ENCODE assay signal across 19 cellular contexts in the genomic region with DNA sequence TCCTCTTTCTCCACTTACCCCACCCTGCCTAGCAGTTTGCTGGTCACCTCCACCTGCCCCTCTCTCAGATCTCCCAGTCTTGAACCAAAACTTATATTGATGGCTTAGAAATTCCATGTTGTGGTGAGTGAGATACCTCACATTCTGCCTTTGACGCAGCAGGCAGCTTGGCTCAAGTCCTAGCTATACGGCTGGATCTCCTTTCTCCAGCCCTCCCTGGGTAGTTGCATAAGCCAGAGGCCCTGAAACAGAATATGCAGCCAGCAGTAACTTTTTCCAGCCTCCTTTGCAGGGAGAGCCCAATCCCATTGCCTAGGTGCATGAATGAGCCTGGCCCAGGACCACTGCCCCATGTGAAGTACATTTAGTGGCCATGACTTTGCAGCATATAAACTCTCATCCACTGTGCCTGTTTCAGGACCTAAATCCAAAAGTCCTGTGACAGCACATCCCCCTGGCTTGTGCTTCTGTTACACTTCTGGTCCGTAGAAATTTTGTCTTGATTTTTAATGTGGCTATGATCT.
DNase-seq lines count a peak whose midpoint lies in the region; FAIRE-seq and TF ChIP-seq lines count a peak whose summit lies in the region.
"Had no signal": no experiment of that assay in that cellular context is flagged by ENCODE, and none has a peak within 500 bp of the region (broad histone marks: within the 10 kb centered on the region; RNA-seq: fewer than 3 reads in every experiment).

No MANE protein-coding gene starts in this region.

- H3K36me3 Mint-ChIP-seq in activated CD4-positive, alpha-beta memory T cell treated with anti-CD3 and anti-CD28 coated beads, Interleukin-2, amount 10 ng/mL, durations not matched to agents 7 days and 5 days (ENCODE audit: low read depth) = peaks cover 2% of the 10 kb centered on the region
- no peaks in the 10 kb centered on the region for H3K36me3 Mint-ChIP-seq in activated T-helper 1 cell treated with anti-CD3 and anti-CD28 coated beads, Interleukin-12 subunit alpha, Interleukin-12 subunit beta, Interleukin-2, Interleukin-4 antibody, amounts not matched to agents 30 ng/mL and 10 ng/mL and 1 ng/mL, durations not matched to agents 14 hours and 24 hours and 36 hours (ENCODE audit: low read depth)
- H3K36me3 Mint-ChIP-seq: CD8-positive, alpha-beta T cell had no signal

- no peak overlapping the region for H3K23ac ChIP-seq in mesenchymal stem cell (ENCODE audit: low read length in 2 of 2)

- H3K4ac ChIP-seq in mesenchymal stem cell (ENCODE audit: low read depth in 1 of 2, low read length in 2 of 2) = no peak overlapping the region

- CTCF ChIA-PET in activated CD4-positive, alpha-beta memory T cell treated with anti-CD3 and anti-CD28 coated beads, Interleukin-2, amount 10 ng/mL, durations not matched to agents 7 days and 5 days (lab: Charles Lee) = no interaction called here

- H2BK5ac ChIP-seq in mesenchymal stem cell (ENCODE audit: low read depth, low read length, poor library complexity, severe bottlenecking) = no peak overlapping the region

- no peak overlapping the region for H2BK15ac ChIP-seq in mesenchymal stem cell (ENCODE audit: low read depth, poor library complexity, severe bottlenecking)

- no peak overlapping the region for H3K4me2 ChIP-seq in fibroblast of lung (ENCODE audit: extremely low read depth, insufficient read depth, low read length)
- no peak overlapping the region for H3K4me2 ChIP-seq in mesenchymal stem cell (ENCODE audit: low read length, poor library complexity, severe bottlenecking)
- H3K4me2 ChIP-seq: A549, KMS-11, PC-9 had no signal

- no peaks in the 10 kb centered on the region for H3K79me1 ChIP-seq in mesenchymal stem cell (replicated peaks; ENCODE audit: low read length, poor library complexity, severe bottlenecking)

- no peak overlapping the region for H3K4me3 Mint-ChIP-seq in activated CD4-positive, alpha-beta memory T cell treated with anti-CD3 and anti-CD28 coated beads, Interleukin-2, amount 10 ng/mL, durations not matched to agents 7 days and 5 days
- H3K4me3 Mint-ChIP-seq in activated T-helper 1 cell treated with anti-CD3 and anti-CD28 coated beads, Interleukin-12 subunit alpha, Interleukin-12 subunit beta, Interleukin-2, Interleukin-4 antibody, amounts not matched to agents 30 ng/mL and 10 ng/mL and 1 ng/mL, durations not matched to agents 14 hours and 24 hours and 36 hours = no peak overlapping the region
- H3K4me3 Mint-ChIP-seq: CD8-positive, alpha-beta T cell had no signal

- H3K4me1 ChIP-seq in fibroblast of lung (ENCODE audit: control insufficient read depth, extremely low read depth, insufficient read depth, low read length) = peaks cover 15% of the 10 kb centered on the region
- no peaks in the 10 kb centered on the region for H3K4me1 ChIP-seq in mesenchymal stem cell (ENCODE audit: control insufficient read depth, insufficient read depth, low read depth, low read length)
- H3K4me1 ChIP-seq in adrenal gland (replicated peaks in 1 of 2) = no peaks in the 10 kb centered on the region
- H3K4me1 ChIP-seq in kidney (ENCODE audit: control insufficient read depth in 1 of 2, insufficient read depth in 1 of 2, low read depth in 1 of 2, low read length in 2 of 2) = no peaks in the 10 kb centered on the region

- H4K20me1 ChIP-seq in fibroblast of lung (ENCODE audit: control insufficient read depth, extremely low read depth, insufficient read depth, low read length) = no peaks in the 10 kb centered on the region

- no peak for TF ChIP-seq CTCF in AG10803 (conservative IDR thresholded peaks at IDR 0.05; ENCODE audit: low read length)
- TF ChIP-seq CTCF in fibroblast of lung (conservative IDR thresholded peaks at IDR 0.05 in 1 of 2, IDR thresholded peaks at IDR 0.05 in 1 of 2; ENCODE audit: low read depth in 1 of 2, low read length in 2 of 2) = no peak
- TF ChIP-seq CTCF in adrenal gland (IDR thresholded peaks at IDR 0.05) = no peak
- no peak for TF ChIP-seq CTCF in kidney (IDR thresholded peaks at IDR 0.05; ENCODE audit: borderline replicate concordance, extremely low read depth, insufficient read depth)

- H3K79me2 ChIP-seq in fibroblast of lung (ENCODE audit: control insufficient read depth, insufficient read depth, low read length) = no peaks in the 10 kb centered on the region

- TF ChIP-seq POLR2A in adrenal gland (IDR thresholded peaks at IDR 0.05) = no peak

- no peak overlapping the region for H4K91ac ChIP-seq in mesenchymal stem cell (ENCODE audit: low read length)

- H3K4me3 ChIP-seq in AG10803 (ENCODE audit: low read length) (no peak overlapping the region), fibroblast of lung (replicated peaks in 1 of 4; ENCODE audit: control extremely low read depth in 1 of 4, insufficient read depth in 1 of 4, low read depth in 3 of 4, low read length in 4 of 4) (no peak overlapping the region), mesenchymal stem cell (ENCODE audit: insufficient read depth in 1 of 2, low read depth in 1 of 2, low read length in 2 of 2) (no peak overlapping the region), adrenal gland (no peak overlapping the region), kidney (ENCODE audit: low read length in 2 of 2) (no peak overlapping the region)
- H3K4me3 ChIP-seq: A549, MG63, PC-9 had no signal

- DNase-seq in AG10803 (ENCODE audit: low read depth) (peak; percentile 65), astrocyte of the hippocampus (ENCODE audit: low read depth, low spot score) (peak; percentile 21), fibroblast of lung (ENCODE audit: low read depth in 2 of 2) (peak; percentile 74 to 93), mesenchymal stem cell (peak; percentile 50), adrenal gland (no peak), kidney (no peak)
- no peak for DNase-seq in activated CD4-positive, alpha-beta memory T cell treated with anti-CD3 and anti-CD28 coated beads, Interleukin-2, amount 10 ng/mL, durations not matched to agents 7 days and 5 days
- no peak for DNase-seq in activated T-helper 1 cell treated with anti-CD3 and anti-CD28 coated beads, Interleukin-12 subunit alpha, Interleukin-12 subunit beta, Interleukin-2, Interleukin-4 antibody, amounts not matched to agents 30 ng/mL and 10 ng/mL and 1 ng/mL, durations not matched to agents 14 hours and 24 hours and 36 hours (ENCODE audit: low spot score)
- DNase-seq: CD8-positive, alpha-beta T cell; DND-41; GDM1; MG63; NCI-H1105; NCI-H187; NCI-H774; PC-9 had no signal

- POLR2A ChIA-PET in activated CD4-positive, alpha-beta memory T cell treated with anti-CD3 and anti-CD28 coated beads, Interleukin-2, amount 10 ng/mL, durations not matched to agents 7 days and 5 days (lab: Charles Lee) = no interaction called here

- no peak overlapping the region for H3K27ac ChIP-seq in fibroblast of lung (ENCODE audit: insufficient read depth, low read length)
- H3K27ac ChIP-seq in mesenchymal stem cell (ENCODE audit: low read length, poor library complexity, severe bottlenecking) = no peak overlapping the region
- no peak overlapping the region for H3K27ac ChIP-seq in adrenal gland
- H3K27ac ChIP-seq in kidney (ENCODE audit: low read depth in 2 of 2, low read length in 2 of 2) = no peak overlapping the region
- H3K27ac ChIP-seq: A549, KMS-11, PC-9 had no signal

- H3K36me3 ChIP-seq in fibroblast of lung (ENCODE audit: control insufficient read depth, insufficient read depth, low read length) (no peaks in the 10 kb centered on the region), mesenchymal stem cell (ENCODE audit: control insufficient read depth in 1 of 2, insufficient read depth in 2 of 2, low read depth in 1 of 2, low read length in 2 of 2) (no peaks in the 10 kb centered on the region), adrenal gland (replicated peaks in 1 of 2) (no peaks in the 10 kb centered on the region), kidney (ENCODE audit: control insufficient read depth in 1 of 2, insufficient read depth in 2 of 2, low read length in 2 of 2) (no peaks in the 10 kb centered on the region)
- H3K36me3 ChIP-seq: MG63 had no signal

- peaks cover 10% of the 10 kb centered on the region for H3K9me3 Mint-ChIP-seq in activated CD4-positive, alpha-beta memory T cell treated with anti-CD3 and anti-CD28 coated beads, Interleukin-2, amount 10 ng/mL, durations not matched to agents 7 days and 5 days
- H3K9me3 Mint-ChIP-seq in activated T-helper 1 cell treated with anti-CD3 and anti-CD28 coated beads, Interleukin-12 subunit alpha, Interleukin-12 subunit beta, Interleukin-2, Interleukin-4 antibody, amounts not matched to agents 30 ng/mL and 10 ng/mL and 1 ng/mL, durations not matched to agents 14 hours and 24 hours and 36 hours = peaks cover 20% of the 10 kb centered on the region

- no peak overlapping the region for H3K27ac Mint-ChIP-seq in activated CD4-positive, alpha-beta memory T cell treated with anti-CD3 and anti-CD28 coated beads, Interleukin-2, amount 10 ng/mL, durations not matched to agents 7 days and 5 days
- H3K27ac Mint-ChIP-seq in activated T-helper 1 cell treated with anti-CD3 and anti-CD28 coated beads, Interleukin-12 subunit alpha, Interleukin-12 subunit beta, Interleukin-2, Interleukin-4 antibody, amounts not matched to agents 30 ng/mL and 10 ng/mL and 1 ng/mL, durations not matched to agents 14 hours and 24 hours and 36 hours = no peak overlapping the region
- H3K27ac Mint-ChIP-seq: CD8-positive, alpha-beta T cell had no signal

- FAIRE-seq in kidney (lab: Jason Lieb, UNC) = no peak
- FAIRE-seq: A549, GM19239 had no signal

- no peak overlapping the region for H4K8ac ChIP-seq in mesenchymal stem cell (ENCODE audit: low read length)

- peak overlapping the region in 1 of 2 experiments; percentile 2 for H2BK12ac ChIP-seq in mesenchymal stem cell (ENCODE audit: low read length in 2 of 2)

- H3K18ac ChIP-seq in mesenchymal stem cell (ENCODE audit: low read depth in 1 of 2, low read length in 2 of 2) = no peak overlapping the region

- H3K9ac ChIP-seq in fibroblast of lung (ENCODE audit: insufficient read depth, low read length) (no peak overlapping the region), mesenchymal stem cell (ENCODE audit: low read length) (no peak overlapping the region), kidney (ENCODE audit: low read length in 2 of 2) (no peak overlapping the region)
- H3K9ac ChIP-seq: KMS-11 had no signal

- intact Hi-C loops in adrenal gland (cut with DNase I) (no loop called here), kidney (cut with DNase I) (no loop called here)
- intact Hi-C loops in activated T-helper 1 cell treated with anti-CD3 and anti-CD28 coated beads, Interleukin-12 subunit alpha, Interleukin-12 subunit beta, Interleukin-2, Interleukin-4 antibody, amounts not matched to agents 30 ng/mL and 10 ng/mL and 1 ng/mL, durations not matched to agents 14 hours and 24 hours and 36 hours (cut with micrococcal nuclease) = no loop called here

- H2BK120ac ChIP-seq in mesenchymal stem cell (ENCODE audit: low read depth, low read length) = no peak overlapping the region

- no peak overlapping the region for H2AK5ac ChIP-seq in mesenchymal stem cell (ENCODE audit: low read length, severe bottlenecking)

- H2AFZ ChIP-seq in fibroblast of lung (ENCODE audit: low read length) (no peak overlapping the region), mesenchymal stem cell (ENCODE audit: low read depth, low read length) (no peak overlapping the region)
- H2AFZ ChIP-seq: PC-9 had no signal

- H3K27me3 Mint-ChIP-seq in activated CD4-positive, alpha-beta memory T cell treated with anti-CD3 and anti-CD28 coated beads, Interleukin-2, amount 10 ng/mL, durations not matched to agents 7 days and 5 days = no peaks in the 10 kb centered on the region
- H3K27me3 Mint-ChIP-seq in activated T-helper 1 cell treated with anti-CD3 and anti-CD28 coated beads, Interleukin-12 subunit alpha, Interleukin-12 subunit beta, Interleukin-2, Interleukin-4 antibody, amounts not matched to agents 30 ng/mL and 10 ng/mL and 1 ng/mL, durations not matched to agents 14 hours and 24 hours and 36 hours (ENCODE audit: insufficient read depth) = no peaks in the 10 kb centered on the region

- H3K4me1 Mint-ChIP-seq in activated CD4-positive, alpha-beta memory T cell treated with anti-CD3 and anti-CD28 coated beads, Interleukin-2, amount 10 ng/mL, durations not matched to agents 7 days and 5 days = no peaks in the 10 kb centered on the region
- H3K4me1 Mint-ChIP-seq in activated T-helper 1 cell treated with anti-CD3 and anti-CD28 coated beads, Interleukin-12 subunit alpha, Interleukin-12 subunit beta, Interleukin-2, Interleukin-4 antibody, amounts not matched to agents 30 ng/mL and 10 ng/mL and 1 ng/mL, durations not matched to agents 14 hours and 24 hours and 36 hours (ENCODE audit: low read depth) = no peaks in the 10 kb centered on the region

- no peak overlapping the region for H3K14ac ChIP-seq in mesenchymal stem cell (ENCODE audit: low read length in 2 of 2)

- H3K27me3 ChIP-seq in fibroblast of lung (ENCODE audit: control insufficient read depth, insufficient read depth, low read length) (no peaks in the 10 kb centered on the region), mesenchymal stem cell (ENCODE audit: control insufficient read depth in 1 of 2, insufficient read depth in 1 of 2, low read length in 2 of 2) (no peaks in the 10 kb centered on the region), adrenal gland (no peaks in the 10 kb centered on the region)
- H3K27me3 ChIP-seq: MG63 had no signal

- WGBS in mesenchymal stem cell = 89% methylated on average over 3 of the region's 3 CpGs
- 59 to 81% (median 78%) methylated on average over 3 of the region's 3 CpGs for WGBS in adrenal gland, 4 donors

- H3K9me3 ChIP-seq in fibroblast of lung (ENCODE audit: control insufficient read depth, insufficient read depth, low read depth, low read length) (no peaks in the 10 kb centered on the region), mesenchymal stem cell (ENCODE audit: control insufficient read depth, low read length) (peaks cover 22% of the 10 kb centered on the region), adrenal gland (replicated peaks in 1 of 3) (peaks cover 0 to 22% (median 0%) of the 10 kb centered on the region in 3 donors), kidney (ENCODE audit: control insufficient read depth in 1 of 2, low read length in 2 of 2) (peaks cover 0 to 11% of the 10 kb centered on the region in 2 donors)

Comparison
In these comparisons a context has a peak if more than half of its experiments do, and no peak if none do; other contexts are left out.
1. DNase-seq: peak in AG10803 (single experiment), astrocyte of the hippocampus (single experiment), fibroblast of lung (2 of 2) and mesenchymal stem cell (single experiment); none in adrenal gland (0 of 7), activated CD4-positive, alpha-beta memory T cell treated with anti-CD3 and anti-CD28 coated beads, Interleukin-2, amount 10 ng/mL, durations not matched to agents 7 days and 5 days (single experiment), kidney (single experiment) and activated T-helper 1 cell treated with anti-CD3 and anti-CD28 coated beads, Interleukin-12 subunit alpha, Interleukin-12 subunit beta, Interleukin-2, Interleukin-4 antibody, amounts not matched to agents 30 ng/mL and 10 ng/mL and 1 ng/mL, durations not matched to agents 14 hours and 24 hours and 36 hours (single experiment).